7 cellular contexts compared by ENCODE assay signal in genomic region chr5:65871776-65872175, GRCh38. TPM values are rescaled to one million over a fixed set of nuclear protein-coding genes. Genes with fewer than 3 reads are reported as not detected.
A peak's percentile ranks its signal among the peaks of the same experiment; 100 is the strongest.
DNase-seq lines count a peak whose midpoint lies in the region; ATAC-seq, FAIRE-seq and TF ChIP-seq lines count a peak whose summit lies in the region.
"Not testable (repeated sequence)": the region's sequence is repeated elsewhere in the genome, so short reads cannot be mapped to it uniquely, and the experiment has no call there.

No MANE protein-coding gene starts in this region.

- not testable (repeated sequence) for H3K4me3 Mint-ChIP-seq in HFFc6; activated naive CD8-positive, alpha-beta T cell treated with anti-CD3 and anti-CD28 coated beads, Interleukin-2, amount 50 U/mL, for 24 hours

- H3K9me2 ChIP-seq in PC-9 (ENCODE audit: insufficient read depth), result not testable (repeated sequence)

- DNase-seq in HFFc6; PC-9; activated naive CD8-positive, alpha-beta T cell treated with anti-CD3 and anti-CD28 coated beads, Interleukin-2, amount 50 U/mL, for 24 hours: not testable (repeated sequence)
- DNase-seq in bronchial epithelial cell (ENCODE audit: low read depth), result peak; percentile 15
- DNase-seq in kidney tubule cell (ENCODE audit: low spot score), result peak; percentile 34

- POLR2A ChIA-PET in PC-9 (lab: Charles Lee; ENCODE audit: unreplicated experiment), result interaction anchor here (0.6 kb wide), 1 partner anchor 272 kb away, joined by 8 read pairs; no protein-coding TSS in a partner anchor

- CTCF ChIA-PET in PC-9 (lab: Charles Lee), result not testable (repeated sequence)

- not testable (repeated sequence) for H3K4me3 ChIP-seq in ACC112 (ENCODE audit: low read depth, low read length); PC-9; bronchial epithelial cell (ENCODE audit: low read depth, low read length)

- H3K9me3 Mint-ChIP-seq in HFFc6; activated naive CD8-positive, alpha-beta T cell treated with anti-CD3 and anti-CD28 coated beads, Interleukin-2, amount 50 U/mL, for 24 hours: not testable (repeated sequence)

- peak overlapping the region; percentile 82 for H3K27ac Mint-ChIP-seq in HFFc6
- H3K27ac Mint-ChIP-seq in activated naive CD8-positive, alpha-beta T cell treated with anti-CD3 and anti-CD28 coated beads, Interleukin-2, amount 50 U/mL, for 24 hours, result not testable (repeated sequence)

- peaks cover 63% of the 10 kb centered on the region for H3K4me1 Mint-ChIP-seq in HFFc6 (ENCODE audit: low read depth)
- peaks cover 12% of the 10 kb centered on the region for H3K4me1 Mint-ChIP-seq in activated naive CD8-positive, alpha-beta T cell treated with anti-CD3 and anti-CD28 coated beads, Interleukin-2, amount 50 U/mL, for 24 hours

- H3K4me2 ChIP-seq in PC-9, result 0 out of 2 replicates have a peak overlapping the region, but pooled peaks have one; percentile 3

- H3K36me3 Mint-ChIP-seq in HFFc6 (ENCODE audit: low read depth); activated naive CD8-positive, alpha-beta T cell treated with anti-CD3 and anti-CD28 coated beads, Interleukin-2, amount 50 U/mL, for 24 hours (ENCODE audit: low read depth): not testable (repeated sequence)

- H4K20me1 ChIP-seq in PC-9 (ENCODE audit: insufficient read depth), result not testable (repeated sequence)

- not testable (repeated sequence) for H3K9me3 ChIP-seq in PC-9 (ENCODE audit: insufficient read depth, low read depth)

- ATAC-seq in activated CD4-positive, CD25-positive, alpha-beta regulatory T cell treated with anti-CD3 and anti-CD28 coated beads, Interleukin-2, amount 50 U/mL, for 24 hours, result peak; percentile 44 to 48
- ATAC-seq in activated naive CD8-positive, alpha-beta T cell treated with anti-CD3 and anti-CD28 coated beads, Interleukin-2, amount 50 U/mL, for 24 hours, result peak; percentile 33

- H3K27ac ChIP-seq in ACC112 (ENCODE audit: low read depth, low read length), result peak overlapping the region; percentile 60
- peak overlapping the region; percentile 78 for H3K27ac ChIP-seq in PC-9

- not testable (repeated sequence) for BruUV-seq in PC-9 (replicated peaks; lab: Mats Ljungman, UMichigan)

- H3F3A ChIP-seq in PC-9 (ENCODE audit: insufficient read depth, low read depth), result peaks cover 36% of the 10 kb centered on the region

- not testable (repeated sequence) for TF ChIP-seq CTCF in HFFc6 (IDR thresholded peaks at IDR 0.05); PC-9 (conservative IDR thresholded peaks at IDR 0.05); bronchial epithelial cell (IDR thresholded peaks at IDR 0.05; ENCODE audit: insufficient read depth, low read length, severe bottlenecking)

- intact Hi-C loops in PC-9 (cut with micrococcal nuclease; ENCODE audit: unreplicated experiment), result not testable (repeated sequence)

- not testable (repeated sequence) for H3K27me3 Mint-ChIP-seq in HFFc6 (ENCODE audit: insufficient read depth); activated naive CD8-positive, alpha-beta T cell treated with anti-CD3 and anti-CD28 coated beads, Interleukin-2, amount 50 U/mL, for 24 hours

- H3K27me3 ChIP-seq in ACC112 (ENCODE audit: insufficient read depth, low read length); PC-9 (ENCODE audit: insufficient read depth, low read depth); bronchial epithelial cell (ENCODE audit: control insufficient read depth, insufficient read depth, low read length): not testable (repeated sequence)

- H3K79me2 ChIP-seq in ACC112 (ENCODE audit: control insufficient read depth, insufficient read depth, low read length, unreplicated experiment); PC-9 (ENCODE audit: low read depth): not testable (repeated sequence)

- H3K4me1 ChIP-seq in ACC112 (ENCODE audit: control insufficient read depth, insufficient read depth, low read length, unreplicated experiment), result peaks cover 38% of the 10 kb centered on the region
- peaks cover 42% of the 10 kb centered on the region for H3K4me1 ChIP-seq in PC-9 (replicated peaks; ENCODE audit: insufficient read depth)

- not testable (repeated sequence) for FAIRE-seq in bronchial epithelial cell (lab: Jason Lieb, UNC)

- H3K36me3 ChIP-seq in ACC112 (ENCODE audit: insufficient read depth, low read length); PC-9 (ENCODE audit: low read depth); bronchial epithelial cell (ENCODE audit: control insufficient read depth, insufficient read depth, low read length): not testable (repeated sequence)

- H2AFZ ChIP-seq in ACC112 (ENCODE audit: low read length, unreplicated experiment), result peak overlapping the region; percentile 5
- H2AFZ ChIP-seq in PC-9, result not testable (repeated sequence)

RNA-seq across cellular contexts. Expression of gene ERBIN, which starts 54.6 kb away (rescaled TPM):
- 100 to 1,000 TPM in 5 of 6 experiments, 10 to 100 TPM in 1; 97.5 to 127 (median 114) TPM for total RNA-seq in HFFc6 (2021; fragmentation: NEBNext Ultra II Directional; extraction: Animal tissue kit (Norgen Biotek cat#: 25700))
- 112 and 143 TPM in 2 replicates for total RNA-seq in PC-9 (2021)
- total RNA-seq in bronchial epithelial cell, result 46.1 and 55.7 TPM in 2 replicates
